ENCODE assay signal across 21 cellular contexts in the genomic region with DNA sequence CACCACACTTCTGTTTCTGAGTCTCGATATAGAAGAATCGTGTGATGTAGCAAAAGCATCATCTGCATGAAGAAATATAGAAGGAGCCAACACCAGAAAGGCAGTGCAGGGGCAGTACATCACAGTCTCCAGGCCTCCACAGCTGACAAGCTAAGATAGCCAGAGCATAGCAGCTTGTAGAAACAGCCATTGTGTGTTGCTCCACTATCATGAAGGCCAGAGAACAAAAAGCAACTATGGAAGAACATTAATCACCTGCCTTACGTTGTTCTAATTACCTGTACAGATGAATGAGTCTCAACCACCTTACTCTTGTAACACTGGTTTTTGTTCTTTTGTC.
A peak's percentile ranks its signal among the peaks of the same experiment; 100 is the strongest.
DNase-seq lines count a peak whose midpoint lies in the region; ATAC-seq and TF ChIP-seq lines count a peak whose summit lies in the region.
"Had no signal": no experiment of that assay in that cellular context is flagged by ENCODE, and none has a peak within 500 bp of the region (broad histone marks: within the 10 kb centered on the region; RNA-seq: fewer than 3 reads in every experiment).

No MANE protein-coding gene starts in this region.

- H3K9me3 ChIP-seq in right lobe of liver, result no peaks in the 10 kb centered on the region
- H3K9me3 ChIP-seq in mucosa of descending colon, result no peaks in the 10 kb centered on the region

- H3K4me3 ChIP-seq in epithelial cell of esophagus (ENCODE audit: low read length) (no peak overlapping the region), right lobe of liver (no peak overlapping the region), mucosa of descending colon (no peak overlapping the region)
- H3K4me3 ChIP-seq: GM12878, SJSA1 had no signal

- TF ChIP-seq CTCF in epithelial cell of esophagus (IDR thresholded peaks at IDR 0.05; ENCODE audit: insufficient read depth, low read depth, low read length, missing control alignments) (no peak), right lobe of liver (IDR thresholded peaks at IDR 0.05) (no peak), mucosa of descending colon (IDR thresholded peaks at IDR 0.05) (no peak)

- peak overlapping the region in 2 of 3 donors; percentile 66 to 70 for H3K27ac ChIP-seq in right lobe of liver
- H3K27ac ChIP-seq: HL-60, SJSA1 had no signal

- intact Hi-C loops in right lobe of liver (cut with DNase I) (no loop called here), mucosa of descending colon (cut with DNase I, micrococcal nuclease) (no loop called here)

- DNase-seq in AG20443 (ENCODE audit: low spot score), result peak; percentile 8
- peak; percentile 8 for DNase-seq in NCI-H146 (lab: John Stamatoyannopoulos, UW)
- peak; percentile 44 for DNase-seq in epithelial cell of esophagus (ENCODE audit: low read depth)
- no peak for DNase-seq in right lobe of liver
- no peak for DNase-seq in mucosa of descending colon
- DNase-seq in GM19238 (ENCODE audit: insufficient read length, low spot score), result no peak
- DNase-seq: DMS79, H7, HFFc6, KBM-7, NCI-H1092 treated with DMSO at 0.1 percent for 48 hours, NCI-H1436 treated with DMSO at 0.1 percent for 48 hours, NCI-H2029 treated with DMSO at 0.1 percent for 48 hours, NCI-H510A treated with DMSO at 0.1 percent for 48 hours, NCI-H82, OCI-M1 had no signal

- WGBS in right lobe of liver (ENCODE audit: insufficient coverage, low coverage, low lambda C conversion rate, missing lambda C conversion rate), result 77% methylated on average over 3 of the region's 3 CpGs

- H3K4me1 ChIP-seq in right lobe of liver (peaks cover 0 to 19% (median 6%) of the 10 kb centered on the region in 4 donors), mucosa of descending colon (ENCODE audit: low read depth) (no peaks in the 10 kb centered on the region)
- H3K4me1 ChIP-seq: SJSA1 had no signal

- H3K27me3 ChIP-seq in right lobe of liver, result no peaks in the 10 kb centered on the region
- H3K27me3 ChIP-seq: SJSA1 had no signal

- H3K36me3 ChIP-seq in right lobe of liver, result no peaks in the 10 kb centered on the region
- no peaks in the 10 kb centered on the region for H3K36me3 ChIP-seq in mucosa of descending colon (ENCODE audit: low read depth)
- H3K36me3 ChIP-seq: SJSA1 had no signal

- peak; percentile 42 to 59 (median 49) for ATAC-seq in right lobe of liver
- ATAC-seq in GM21360 (IDR thresholded peaks at IDR 0.05; ENCODE audit: unreplicated experiment), result no peak
- ATAC-seq in mucosa of descending colon, result no peak
- ATAC-seq in HG03571 (IDR thresholded peaks at IDR 0.05; ENCODE audit: unreplicated experiment), result no peak

- no peak for TF ChIP-seq POLR2A in right lobe of liver (IDR thresholded peaks at IDR 0.05)

Comparison
In these comparisons a context has a peak if more than half of its experiments do, and no peak if none do; other contexts are left out.
1. DNase-seq: peak in AG20443 (single experiment), NCI-H146 (single experiment) and epithelial cell of esophagus (single experiment); none in right lobe of liver (0 of 3), mucosa of descending colon (0 of 3) and GM19238 (single experiment).
2. ATAC-seq: peak in right lobe of liver (4 of 4); none in GM21360 (single experiment), mucosa of descending colon (single experiment) and HG03571 (single experiment).